ENCODE assay signal across 8 cellular contexts in genomic region chr10:114925675-114926204, GRCh38. TPM values are rescaled to one million over a fixed set of nuclear protein-coding genes. Genes with fewer than 3 reads are reported as not detected.
A peak's percentile ranks its signal among the peaks of the same experiment; 100 is the strongest.
DNase-seq lines count a peak whose midpoint lies in the region; ATAC-seq and TF ChIP-seq lines count a peak whose summit lies in the region.

No MANE protein-coding gene starts in this region.

- CTCF ChIA-PET in CD8-positive, alpha-beta memory T cell (lab: Charles Lee), result no interaction called here

- H3F3A ChIP-seq in neural progenitor cell (ENCODE audit: low read depth), result no peaks in the 10 kb centered on the region

- H3K4me1 ChIP-seq in lower lobe of right lung (no peaks in the 10 kb centered on the region), neural progenitor cell (no peaks in the 10 kb centered on the region)
- H3K4me1 ChIP-seq in CD8-positive, alpha-beta memory T cell (ENCODE audit: insufficient read depth, low read length), result no peaks in the 10 kb centered on the region

- peak; percentile 80 for DNase-seq in LHCN-M2 (ENCODE audit: low read depth)
- peak; percentile 41 for DNase-seq in choroid plexus epithelial cell (ENCODE audit: low read depth)
- no peak for DNase-seq in NCI-H748 (lab: John Stamatoyannopoulos, UW; ENCODE audit: unreplicated experiment)
- DNase-seq in lower lobe of right lung, result no peak
- no peak for DNase-seq in neural progenitor cell (ENCODE audit: low spot score)
- DNase-seq in CD8-positive, alpha-beta memory T cell, result no peak

- H3K9me3 Mint-ChIP-seq in neural progenitor cell, result no peaks in the 10 kb centered on the region
- no peaks in the 10 kb centered on the region for H3K9me3 Mint-ChIP-seq in CD8-positive, alpha-beta memory T cell

- no peak overlapping the region for H3K4me3 ChIP-seq in choroid plexus epithelial cell (ENCODE audit: low read depth, low read length)
- no peak overlapping the region for H3K4me3 ChIP-seq in lower lobe of right lung
- H3K4me3 ChIP-seq in neural progenitor cell, result no peak overlapping the region
- H3K4me3 ChIP-seq in CD8-positive, alpha-beta memory T cell (ENCODE audit: low read length), result no peak overlapping the region

- no peak for TF ChIP-seq CTCF in choroid plexus epithelial cell (conservative IDR thresholded peaks at IDR 0.05; ENCODE audit: low read depth, low read length)
- TF ChIP-seq CTCF in lower lobe of right lung (IDR thresholded peaks at IDR 0.05), result no peak
- no peak for TF ChIP-seq CTCF in neural progenitor cell (IDR thresholded peaks at IDR 0.05)

- H3K4me2 ChIP-seq in neural progenitor cell, result no peak overlapping the region

- H3K27me3 ChIP-seq in lower lobe of right lung (ENCODE audit: low read depth), result no peaks in the 10 kb centered on the region
- no peaks in the 10 kb centered on the region for H3K27me3 ChIP-seq in neural progenitor cell
- H3K27me3 ChIP-seq in CD8-positive, alpha-beta memory T cell (ENCODE audit: insufficient read depth, low read length, poor library complexity, severe bottlenecking), result peaks cover 5% of the 10 kb centered on the region

- H3K9ac ChIP-seq in neural progenitor cell, result no peak overlapping the region

- H3K27ac Mint-ChIP-seq in neural progenitor cell, result no peak overlapping the region
- no peak overlapping the region for H3K27ac Mint-ChIP-seq in CD8-positive, alpha-beta memory T cell

- H3K4me1 Mint-ChIP-seq in neural progenitor cell, result peaks cover 4% of the 10 kb centered on the region
- peaks cover 0 to 3% (median 0%) of the 10 kb centered on the region in 3 donors for H3K4me1 Mint-ChIP-seq in CD8-positive, alpha-beta memory T cell

- no peak overlapping the region for H2AFZ ChIP-seq in neural progenitor cell (replicated peaks)

- intact Hi-C loops in lower lobe of right lung (cut with DNase I), result no loop called here

- H3K36me3 Mint-ChIP-seq in neural progenitor cell, result no peaks in the 10 kb centered on the region
- peaks cover 0 to 2% (median 0%) of the 10 kb centered on the region in 3 donors for H3K36me3 Mint-ChIP-seq in CD8-positive, alpha-beta memory T cell

- H3K36me3 ChIP-seq in lower lobe of right lung (no peaks in the 10 kb centered on the region), neural progenitor cell (no peaks in the 10 kb centered on the region)
- no peaks in the 10 kb centered on the region for H3K36me3 ChIP-seq in CD8-positive, alpha-beta memory T cell (ENCODE audit: insufficient read depth, low read length)

- H4K20me1 ChIP-seq in neural progenitor cell (ENCODE audit: low read depth), result no peaks in the 10 kb centered on the region

- peaks cover 2% of the 10 kb centered on the region for H3K27me3 Mint-ChIP-seq in neural progenitor cell (ENCODE audit: insufficient read depth, low read depth)
- peaks cover 19 to 48% of the 10 kb centered on the region in 2 donors for H3K27me3 Mint-ChIP-seq in CD8-positive, alpha-beta memory T cell

- H3K27ac ChIP-seq in lower lobe of right lung, result no peak overlapping the region
- H3K27ac ChIP-seq in neural progenitor cell, result no peak overlapping the region
- H3K27ac ChIP-seq in CD8-positive, alpha-beta memory T cell (ENCODE audit: low read depth, low read length), result no peak overlapping the region

- H3K79me2 ChIP-seq in neural progenitor cell (ENCODE audit: low read depth), result no peaks in the 10 kb centered on the region

- POLR2A ChIA-PET in CD8-positive, alpha-beta memory T cell (lab: Charles Lee), result no interaction called here

- ATAC-seq in GM18502 (IDR thresholded peaks at IDR 0.05; ENCODE audit: poor library complexity, unreplicated experiment), result peak; percentile 96
- ATAC-seq in GM21723 (IDR thresholded peaks at IDR 0.05; ENCODE audit: unreplicated experiment), result peak; percentile 91
- no peak for ATAC-seq in lower lobe of right lung

- no peak overlapping the region for H3K4me3 Mint-ChIP-seq in neural progenitor cell
- no peak overlapping the region for H3K4me3 Mint-ChIP-seq in CD8-positive, alpha-beta memory T cell

- no peaks in the 10 kb centered on the region for H3K9me3 ChIP-seq in lower lobe of right lung
- H3K9me3 ChIP-seq in neural progenitor cell (ENCODE audit: low read depth), result no peaks in the 10 kb centered on the region
- H3K9me3 ChIP-seq in CD8-positive, alpha-beta memory T cell (ENCODE audit: low read length), result no peaks in the 10 kb centered on the region

RNA-seq across cellular contexts. Expression of gene TRUB1, which starts 12.3 kb away (rescaled TPM):
- total RNA-seq in LHCN-M2 (2014; rRNA removed) (34.9 and 36.6 TPM in 2 replicates), lower lobe of right lung (13.1 TPM), neural progenitor cell (ENCODE audit: low replicate concordance) (27.2 and 41.9 TPM in 2 replicates)
- polyA plus RNA-seq in LHCN-M2 (2012), result 9.9 TPM
- total RNA-seq in CD8-positive, alpha-beta memory T cell, result 10 to 100 TPM; 15.7 to 20.0 TPM
- polyA plus RNA-seq in CD8-positive, alpha-beta memory T cell, result 10.2 TPM

Comparison
In these comparisons a context has a peak if more than half of its experiments do, and no peak if none do; other contexts are left out.
1. ATAC-seq: peak in GM18502 (single experiment) and GM21723 (single experiment); none in lower lobe of right lung (0 of 2).
2. DNase-seq: peak in LHCN-M2 (single experiment) and choroid plexus epithelial cell (single experiment); none in NCI-H748 (single experiment), lower lobe of right lung (single experiment), neural progenitor cell (single experiment) and CD8-positive, alpha-beta memory T cell (0 of 5).